1 cellular context compared by ENCODE assay signal in genomic region chr19:40465025-40465780, GRCh38.
TF ChIP-seq lines count a peak whose summit lies in the region.

BLVRB (minus strand) TSS chr19:40465745; CDS start chr19:40465688, 57 bp downstream.

TF ChIP-seq in HepG2, 621 proteins besides CTCF, POLR2A, EP300 and RAD21 (continued from another document and continues in another):
- TF ChIP-seq, protein P1, sequence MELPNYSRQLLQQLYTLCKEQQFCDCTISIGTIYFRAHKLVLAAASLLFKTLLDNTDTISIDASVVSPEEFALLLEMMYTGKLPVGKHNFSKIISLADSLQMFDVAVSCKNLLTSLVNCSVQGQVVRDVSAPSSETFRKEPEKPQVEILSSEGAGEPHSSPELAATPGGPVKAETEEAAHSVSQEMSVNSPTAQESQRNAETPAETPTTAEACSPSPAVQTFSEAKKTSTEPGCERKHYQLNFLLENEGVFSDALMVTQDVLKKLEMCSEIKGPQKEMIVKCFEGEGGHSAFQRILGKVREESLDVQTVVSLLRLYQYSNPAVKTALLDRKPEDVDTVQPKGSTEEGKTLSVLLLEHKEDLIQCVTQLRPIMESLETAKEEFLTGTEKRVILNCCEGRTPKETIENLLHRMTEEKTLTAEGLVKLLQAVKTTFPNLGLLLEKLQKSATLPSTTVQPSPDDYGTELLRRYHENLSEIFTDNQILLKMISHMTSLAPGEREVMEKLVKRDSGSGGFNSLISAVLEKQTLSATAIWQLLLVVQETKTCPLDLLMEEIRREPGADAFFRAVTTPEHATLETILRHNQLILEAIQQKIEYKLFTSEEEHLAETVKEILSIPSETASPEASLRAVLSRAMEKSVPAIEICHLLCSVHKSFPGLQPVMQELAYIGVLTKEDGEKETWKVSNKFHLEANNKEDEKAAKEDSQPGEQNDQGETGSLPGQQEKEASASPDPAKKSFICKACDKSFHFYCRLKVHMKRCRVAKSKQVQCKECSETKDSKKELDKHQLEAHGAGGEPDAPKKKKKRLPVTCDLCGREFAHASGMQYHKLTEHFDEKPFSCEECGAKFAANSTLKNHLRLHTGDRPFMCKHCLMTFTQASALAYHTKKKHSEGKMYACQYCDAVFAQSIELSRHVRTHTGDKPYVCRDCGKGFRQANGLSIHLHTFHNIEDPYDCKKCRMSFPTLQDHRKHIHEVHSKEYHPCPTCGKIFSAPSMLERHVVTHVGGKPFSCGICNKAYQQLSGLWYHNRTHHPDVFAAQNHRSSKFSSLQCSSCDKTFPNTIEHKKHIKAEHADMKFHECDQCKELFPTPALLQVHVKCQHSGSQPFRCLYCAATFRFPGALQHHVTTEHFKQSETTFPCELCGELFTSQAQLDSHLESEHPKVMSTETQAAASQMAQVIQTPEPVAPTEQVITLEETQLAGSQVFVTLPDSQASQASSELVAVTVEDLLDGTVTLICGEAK (IDR thresholded peaks at IDR 0.05): no peak
- TF ChIP-seq, protein P1 (CRISPR knock-in tag; IDR thresholded peaks at IDR 0.05): peak; percentile 43; the same call in 1 of the 2 replicates
- TF ChIP-seq LCORL (IDR thresholded peaks at IDR 0.05): no peak
- TF ChIP-seq LCORL (CRISPR knock-in tag; IDR thresholded peaks at IDR 0.05): peak; percentile 43; the same call in 1 of the 2 replicates
- no peak for TF ChIP-seq NFYC (CRISPR knock-in tag; IDR thresholded peaks at IDR 0.05)
- TF ChIP-seq HOXA7 (CRISPR knock-in tag; IDR thresholded peaks at IDR 0.05): no peak
- TF ChIP-seq MEIS2 (CRISPR knock-in tag; IDR thresholded peaks at IDR 0.05): no peak
- no peak for TF ChIP-seq SETDB1 (CRISPR knock-in tag; IDR thresholded peaks at IDR 0.05; ENCODE audit: borderline replicate concordance)
- no peak for TF ChIP-seq TOE1 (CRISPR knock-in tag; IDR thresholded peaks at IDR 0.05)
- no peak for TF ChIP-seq KDM6A (CRISPR knock-in tag; IDR thresholded peaks at IDR 0.05; ENCODE audit: low read depth)
- TF ChIP-seq ZFY (CRISPR knock-in tag; IDR thresholded peaks at IDR 0.05): peak; percentile 51; the same call in 1 of the 2 replicates
- no peak for TF ChIP-seq FOXJ3 (CRISPR knock-in tag; IDR thresholded peaks at IDR 0.05; ENCODE audit: borderline replicate concordance)
- peak; percentile 69; the same call in 1 of the 2 replicates for TF ChIP-seq ZNF343 (CRISPR knock-in tag; IDR thresholded peaks at IDR 0.05)
- peak; percentile 70; the same call in 1 of the 2 replicates for TF ChIP-seq DR1 (CRISPR knock-in tag; IDR thresholded peaks at IDR 0.05)
- TF ChIP-seq, protein P2, sequence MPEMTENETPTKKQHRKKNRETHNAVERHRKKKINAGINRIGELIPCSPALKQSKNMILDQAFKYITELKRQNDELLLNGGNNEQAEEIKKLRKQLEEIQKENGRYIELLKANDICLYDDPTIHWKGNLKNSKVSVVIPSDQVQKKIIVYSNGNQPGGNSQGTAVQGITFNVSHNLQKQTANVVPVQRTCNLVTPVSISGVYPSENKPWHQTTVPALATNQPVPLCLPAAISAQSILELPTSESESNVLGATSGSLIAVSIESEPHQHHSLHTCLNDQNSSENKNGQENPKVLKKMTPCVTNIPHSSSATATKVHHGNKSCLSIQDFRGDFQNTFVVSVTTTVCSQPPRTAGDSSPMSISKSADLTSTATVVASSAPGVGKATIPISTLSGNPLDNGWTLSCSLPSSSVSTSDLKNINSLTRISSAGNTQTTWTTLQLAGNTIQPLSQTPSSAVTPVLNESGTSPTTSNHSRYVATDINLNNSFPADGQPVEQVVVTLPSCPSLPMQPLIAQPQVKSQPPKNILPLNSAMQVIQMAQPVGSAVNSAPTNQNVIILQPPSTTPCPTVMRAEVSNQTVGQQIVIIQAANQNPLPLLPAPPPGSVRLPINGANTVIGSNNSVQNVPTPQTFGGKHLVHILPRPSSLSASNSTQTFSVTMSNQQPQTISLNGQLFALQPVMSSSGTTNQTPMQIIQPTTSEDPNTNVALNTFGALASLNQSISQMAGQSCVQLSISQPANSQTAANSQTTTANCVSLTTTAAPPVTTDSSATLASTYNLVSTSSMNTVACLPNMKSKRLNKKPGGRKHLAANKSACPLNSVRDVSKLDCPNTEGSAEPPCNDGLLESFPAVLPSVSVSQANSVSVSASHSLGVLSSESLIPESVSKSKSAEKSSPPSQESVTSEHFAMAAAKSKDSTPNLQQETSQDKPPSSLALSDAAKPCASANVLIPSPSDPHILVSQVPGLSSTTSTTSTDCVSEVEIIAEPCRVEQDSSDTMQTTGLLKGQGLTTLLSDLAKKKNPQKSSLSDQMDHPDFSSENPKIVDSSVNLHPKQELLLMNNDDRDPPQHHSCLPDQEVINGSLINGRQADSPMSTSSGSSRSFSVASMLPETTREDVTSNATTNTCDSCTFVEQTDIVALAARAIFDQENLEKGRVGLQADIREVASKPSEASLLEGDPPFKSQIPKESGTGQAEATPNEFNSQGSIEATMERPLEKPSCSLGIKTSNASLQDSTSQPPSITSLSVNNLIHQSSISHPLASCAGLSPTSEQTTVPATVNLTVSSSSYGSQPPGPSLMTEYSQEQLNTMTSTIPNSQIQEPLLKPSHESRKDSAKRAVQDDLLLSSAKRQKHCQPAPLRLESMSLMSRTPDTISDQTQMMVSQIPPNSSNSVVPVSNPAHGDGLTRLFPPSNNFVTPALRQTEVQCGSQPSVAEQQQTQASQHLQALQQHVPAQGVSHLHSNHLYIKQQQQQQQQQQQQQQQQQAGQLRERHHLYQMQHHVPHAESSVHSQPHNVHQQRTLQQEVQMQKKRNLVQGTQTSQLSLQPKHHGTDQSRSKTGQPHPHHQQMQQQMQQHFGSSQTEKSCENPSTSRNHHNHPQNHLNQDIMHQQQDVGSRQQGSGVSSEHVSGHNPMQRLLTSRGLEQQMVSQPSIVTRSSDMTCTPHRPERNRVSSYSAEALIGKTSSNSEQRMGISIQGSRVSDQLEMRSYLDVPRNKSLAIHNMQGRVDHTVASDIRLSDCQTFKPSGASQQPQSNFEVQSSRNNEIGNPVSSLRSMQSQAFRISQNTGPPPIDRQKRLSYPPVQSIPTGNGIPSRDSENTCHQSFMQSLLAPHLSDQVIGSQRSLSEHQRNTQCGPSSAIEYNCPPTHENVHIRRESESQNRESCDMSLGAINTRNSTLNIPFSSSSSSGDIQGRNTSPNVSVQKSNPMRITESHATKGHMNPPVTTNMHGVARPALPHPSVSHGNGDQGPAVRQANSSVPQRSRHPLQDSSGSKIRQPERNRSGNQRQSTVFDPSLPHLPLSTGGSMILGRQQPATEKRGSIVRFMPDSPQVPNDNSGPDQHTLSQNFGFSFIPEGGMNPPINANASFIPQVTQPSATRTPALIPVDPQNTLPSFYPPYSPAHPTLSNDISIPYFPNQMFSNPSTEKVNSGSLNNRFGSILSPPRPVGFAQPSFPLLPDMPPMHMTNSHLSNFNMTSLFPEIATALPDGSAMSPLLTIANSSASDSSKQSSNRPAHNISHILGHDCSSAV (CRISPR knock-in tag; IDR thresholded peaks at IDR 0.05; ENCODE audit: borderline replicate concordance): no peak
- TF ChIP-seq ZBTB43 (CRISPR knock-in tag; conservative IDR thresholded peaks at IDR 0.05): no peak
- no peak for TF ChIP-seq SP1 (IDR thresholded peaks at IDR 0.05)
- no peak for TF ChIP-seq SP1 (CRISPR knock-in tag; IDR thresholded peaks at IDR 0.05)
- TF ChIP-seq ZBTB38 (CRISPR knock-in tag; IDR thresholded peaks at IDR 0.05): no peak; the same call in 1 of the 2 replicates
- no peak for TF ChIP-seq ZNF335 (CRISPR knock-in tag; IDR thresholded peaks at IDR 0.05)
- no peak for TF ChIP-seq MEIS1 (CRISPR knock-in tag; IDR thresholded peaks at IDR 0.05; ENCODE audit: borderline replicate concordance)
- no peak for TF ChIP-seq RNF2 (conservative IDR thresholded peaks at IDR 0.05; ENCODE audit: low read depth)
- TF ChIP-seq RFX1 (IDR thresholded peaks at IDR 0.05): no peak
- 0 out of 2 replicates have a peak, but pooled peaks have one; percentile 47 for TF ChIP-seq ZNF235 (CRISPR knock-in tag; IDR thresholded peaks at IDR 0.05; ENCODE audit: borderline replicate concordance)
- TF ChIP-seq ZNF281 (CRISPR knock-in tag; IDR thresholded peaks at IDR 0.05; ENCODE audit: borderline replicate concordance): no peak
- TF ChIP-seq, protein P3, sequence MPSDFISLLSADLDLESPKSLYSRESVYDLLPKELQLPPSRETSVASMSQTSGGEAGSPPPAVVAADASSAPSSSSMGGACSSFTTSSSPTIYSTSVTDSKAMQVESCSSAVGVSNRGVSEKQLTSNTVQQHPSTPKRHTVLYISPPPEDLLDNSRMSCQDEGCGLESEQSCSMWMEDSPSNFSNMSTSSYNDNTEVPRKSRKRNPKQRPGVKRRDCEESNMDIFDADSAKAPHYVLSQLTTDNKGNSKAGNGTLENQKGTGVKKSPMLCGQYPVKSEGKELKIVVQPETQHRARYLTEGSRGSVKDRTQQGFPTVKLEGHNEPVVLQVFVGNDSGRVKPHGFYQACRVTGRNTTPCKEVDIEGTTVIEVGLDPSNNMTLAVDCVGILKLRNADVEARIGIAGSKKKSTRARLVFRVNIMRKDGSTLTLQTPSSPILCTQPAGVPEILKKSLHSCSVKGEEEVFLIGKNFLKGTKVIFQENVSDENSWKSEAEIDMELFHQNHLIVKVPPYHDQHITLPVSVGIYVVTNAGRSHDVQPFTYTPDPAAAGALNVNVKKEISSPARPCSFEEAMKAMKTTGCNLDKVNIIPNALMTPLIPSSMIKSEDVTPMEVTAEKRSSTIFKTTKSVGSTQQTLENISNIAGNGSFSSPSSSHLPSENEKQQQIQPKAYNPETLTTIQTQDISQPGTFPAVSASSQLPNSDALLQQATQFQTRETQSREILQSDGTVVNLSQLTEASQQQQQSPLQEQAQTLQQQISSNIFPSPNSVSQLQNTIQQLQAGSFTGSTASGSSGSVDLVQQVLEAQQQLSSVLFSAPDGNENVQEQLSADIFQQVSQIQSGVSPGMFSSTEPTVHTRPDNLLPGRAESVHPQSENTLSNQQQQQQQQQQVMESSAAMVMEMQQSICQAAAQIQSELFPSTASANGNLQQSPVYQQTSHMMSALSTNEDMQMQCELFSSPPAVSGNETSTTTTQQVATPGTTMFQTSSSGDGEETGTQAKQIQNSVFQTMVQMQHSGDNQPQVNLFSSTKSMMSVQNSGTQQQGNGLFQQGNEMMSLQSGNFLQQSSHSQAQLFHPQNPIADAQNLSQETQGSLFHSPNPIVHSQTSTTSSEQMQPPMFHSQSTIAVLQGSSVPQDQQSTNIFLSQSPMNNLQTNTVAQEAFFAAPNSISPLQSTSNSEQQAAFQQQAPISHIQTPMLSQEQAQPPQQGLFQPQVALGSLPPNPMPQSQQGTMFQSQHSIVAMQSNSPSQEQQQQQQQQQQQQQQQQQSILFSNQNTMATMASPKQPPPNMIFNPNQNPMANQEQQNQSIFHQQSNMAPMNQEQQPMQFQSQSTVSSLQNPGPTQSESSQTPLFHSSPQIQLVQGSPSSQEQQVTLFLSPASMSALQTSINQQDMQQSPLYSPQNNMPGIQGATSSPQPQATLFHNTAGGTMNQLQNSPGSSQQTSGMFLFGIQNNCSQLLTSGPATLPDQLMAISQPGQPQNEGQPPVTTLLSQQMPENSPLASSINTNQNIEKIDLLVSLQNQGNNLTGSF (CRISPR knock-in tag; IDR thresholded peaks at IDR 0.05): no peak
- 0 out of 2 replicates have a peak, but pooled peaks have one; percentile 50 for TF ChIP-seq ZNF773 (CRISPR knock-in tag; IDR thresholded peaks at IDR 0.05; ENCODE audit: borderline replicate concordance)
- no peak for TF ChIP-seq DDIT3 (CRISPR knock-in tag; IDR thresholded peaks at IDR 0.05)
- no peak; the same call in 1 of the 2 replicates for TF ChIP-seq SMAD3 (CRISPR knock-in tag; IDR thresholded peaks at IDR 0.05)
